1 cellular context compared by ENCODE assay signal in the genomic region with DNA sequence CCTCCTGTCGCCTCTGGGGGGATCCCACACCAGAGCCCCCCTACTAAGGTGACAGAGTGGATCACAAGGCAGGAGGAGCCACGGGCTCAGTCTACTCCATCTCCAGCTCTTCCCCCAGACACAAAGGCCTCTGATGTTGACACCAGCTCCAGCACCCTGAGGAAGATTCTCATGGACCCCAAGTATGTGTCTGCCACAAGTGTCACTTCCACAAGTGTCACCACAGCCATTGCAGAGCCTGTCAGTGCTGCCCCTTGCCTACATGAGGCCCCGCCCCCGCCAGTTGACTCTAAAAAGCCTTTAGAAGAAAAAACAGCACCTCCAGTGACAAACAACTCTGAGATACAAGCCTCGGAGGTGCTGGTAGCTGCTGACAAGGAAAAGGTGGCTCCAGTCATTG.
TF ChIP-seq lines count a peak whose summit lies in the region.

No MANE protein-coding gene starts in this region.

TF ChIP-seq in HEK293, 187 proteins besides CTCF, POLR2A, EP300 and RAD21 (continued from another document):
- TF ChIP-seq, protein P1, sequence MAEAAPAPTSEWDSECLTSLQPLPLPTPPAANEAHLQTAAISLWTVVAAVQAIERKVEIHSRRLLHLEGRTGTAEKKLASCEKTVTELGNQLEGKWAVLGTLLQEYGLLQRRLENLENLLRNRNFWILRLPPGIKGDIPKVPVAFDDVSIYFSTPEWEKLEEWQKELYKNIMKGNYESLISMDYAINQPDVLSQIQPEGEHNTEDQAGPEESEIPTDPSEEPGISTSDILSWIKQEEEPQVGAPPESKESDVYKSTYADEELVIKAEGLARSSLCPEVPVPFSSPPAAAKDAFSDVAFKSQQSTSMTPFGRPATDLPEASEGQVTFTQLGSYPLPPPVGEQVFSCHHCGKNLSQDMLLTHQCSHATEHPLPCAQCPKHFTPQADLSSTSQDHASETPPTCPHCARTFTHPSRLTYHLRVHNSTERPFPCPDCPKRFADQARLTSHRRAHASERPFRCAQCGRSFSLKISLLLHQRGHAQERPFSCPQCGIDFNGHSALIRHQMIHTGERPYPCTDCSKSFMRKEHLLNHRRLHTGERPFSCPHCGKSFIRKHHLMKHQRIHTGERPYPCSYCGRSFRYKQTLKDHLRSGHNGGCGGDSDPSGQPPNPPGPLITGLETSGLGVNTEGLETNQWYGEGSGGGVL (tag by site-specific recombination; IDR thresholded peaks at IDR 0.05): no peak
- TF ChIP-seq SCRT2 (tag by site-specific recombination; IDR thresholded peaks at IDR 0.05): peak; percentile 80
- no peak for TF ChIP-seq FEZF1 (tag by site-specific recombination; IDR thresholded peaks at IDR 0.05)
- TF ChIP-seq GLIS2 (tag by site-specific recombination; IDR thresholded peaks at IDR 0.05): peak; percentile 32
